Comparison of ENCODE assay signal across 23 cellular contexts in genomic region chr7:40147371-40148246, GRCh38. TPM values are rescaled to one million over a fixed set of nuclear protein-coding genes. Genes with fewer than 3 reads are reported as not detected.
DNase-seq lines count a peak whose midpoint lies in the region; ATAC-seq and TF ChIP-seq lines count a peak whose summit lies in the region.
"Had no signal": no experiment of that assay in that cellular context is flagged by ENCODE, and none has a peak within 500 bp of the region (broad histone marks: within the 10 kb centered on the region; RNA-seq: fewer than 3 reads in every experiment).

No MANE protein-coding gene starts in this region.

- H3K27ac Mint-ChIP-seq in Calu3 (ENCODE audit: unreplicated experiment) = no peak overlapping the region
- no peak overlapping the region for H3K27ac Mint-ChIP-seq in GM23338
- H3K27ac Mint-ChIP-seq in WTC11 = peak overlapping the region; percentile 3; the same call in 1 of the 2 replicates
- H3K27ac Mint-ChIP-seq in glutamatergic neuron (ENCODE audit: unreplicated experiment) = no peak overlapping the region
- H3K27ac Mint-ChIP-seq in Caco-2 (ENCODE audit: unreplicated experiment) = no peak overlapping the region
- H3K27ac Mint-ChIP-seq: T-helper 17 cell had no signal

- H3K4me3 ChIP-seq in GM23338 (no peak overlapping the region), Caco-2 (ENCODE audit: low read depth, low read length) (no peak overlapping the region)
- H3K4me3 ChIP-seq: transverse colon had no signal

- POLR2A ChIA-PET in WTC11 (lab: Charles Lee) (no interaction called here), Caco-2 (lab: Charles Lee) (no interaction called here)

- no peak overlapping the region for H2AFZ ChIP-seq in GM23338
- H2AFZ ChIP-seq: parathyroid adenoma had no signal

- TF ChIP-seq CTCF in Calu3 (IDR thresholded peaks at IDR 0.05; ENCODE audit: unreplicated experiment) = peak; percentile 31
- peak; percentile 49 to 56 for TF ChIP-seq CTCF in GM23338 (conservative IDR thresholded peaks at IDR 0.05; ENCODE audit: low read depth in 2 of 2)
- TF ChIP-seq CTCF in WTC11 (IDR thresholded peaks at IDR 0.05) = no peak
- no peak for TF ChIP-seq CTCF in glutamatergic neuron (IDR thresholded peaks at IDR 0.05; ENCODE audit: partially characterized antibody, unreplicated experiment)
- TF ChIP-seq CTCF in Caco-2 (IDR thresholded peaks at IDR 0.05; ENCODE audit: insufficient read depth in 1 of 2, low read depth in 1 of 2, low read length in 1 of 2, severe bottlenecking in 1 of 2, unreplicated experiment in 1 of 2) = no peak

- no peak for ATAC-seq in GM23338
- peak; percentile 33 for ATAC-seq in WTC11
- ATAC-seq in left lobe of liver = no peak
- ATAC-seq: T-helper 17 cell had no signal

- no peaks in the 10 kb centered on the region for H3F3A ChIP-seq in GM23338 (replicated peaks; ENCODE audit: low read depth)

- CTCF ChIA-PET in Calu3 (lab: Charles Lee) (no interaction called here), WTC11 (lab: Charles Lee) (interaction anchor here (0.5 to 1.0 kb wide), 5 partner anchors 13 to 158 kb away, joined by 3 to 6 read pairs (median 4); partner anchors contain the start of genes MPLKIP and SUGCT), Caco-2 (lab: Charles Lee) (no interaction called here)

- H3K4me2 ChIP-seq in GM23338 = no peak overlapping the region

- no peaks in the 10 kb centered on the region for H4K20me1 ChIP-seq in GM23338 (replicated peaks; ENCODE audit: insufficient read depth)

- H3K36me3 ChIP-seq in GM23338 (ENCODE audit: insufficient read depth) (peaks cover 17% of the 10 kb centered on the region), Caco-2 (ENCODE audit: control insufficient read depth, insufficient read depth, low read length) (no peaks in the 10 kb centered on the region)
- H3K36me3 ChIP-seq: transverse colon had no signal

- H3K79me2 ChIP-seq in GM23338 (replicated peaks; ENCODE audit: insufficient read depth) = no peaks in the 10 kb centered on the region; the same call in 1 of the 2 replicates
- H3K79me2 ChIP-seq: parathyroid adenoma had no signal

- 0 out of 2 replicates have a peak, but pooled peaks cover 2% of the 10 kb centered on the region for H3K9me3 ChIP-seq in Caco-2
- H3K9me3 ChIP-seq: transverse colon had no signal

- H3K36me3 Mint-ChIP-seq in Calu3 (ENCODE audit: insufficient read depth, unreplicated experiment) = no peaks in the 10 kb centered on the region
- H3K36me3 Mint-ChIP-seq in GM23338 (ENCODE audit: low read depth) = peaks cover 31% of the 10 kb centered on the region
- peaks cover 30% of the 10 kb centered on the region for H3K36me3 Mint-ChIP-seq in WTC11
- peaks cover 11% of the 10 kb centered on the region for H3K36me3 Mint-ChIP-seq in glutamatergic neuron (ENCODE audit: unreplicated experiment)
- H3K36me3 Mint-ChIP-seq in Caco-2 (ENCODE audit: insufficient read depth, unreplicated experiment) = no peaks in the 10 kb centered on the region

- no peaks in the 10 kb centered on the region; the same call in 1 of the 2 replicates for H3K9me2 ChIP-seq in GM23338 (ENCODE audit: insufficient read depth)

- H3K9me3 Mint-ChIP-seq in Calu3 (ENCODE audit: low read depth, unreplicated experiment) = peaks cover 7% of the 10 kb centered on the region
- peaks cover 33% of the 10 kb centered on the region for H3K9me3 Mint-ChIP-seq in GM23338
- H3K9me3 Mint-ChIP-seq in WTC11 = peaks cover 39% of the 10 kb centered on the region
- H3K9me3 Mint-ChIP-seq in glutamatergic neuron (ENCODE audit: unreplicated experiment) = no peaks in the 10 kb centered on the region
- peaks cover 23% of the 10 kb centered on the region for H3K9me3 Mint-ChIP-seq in Caco-2 (ENCODE audit: unreplicated experiment)
- H3K9me3 Mint-ChIP-seq: stimulated activated naive CD8-positive, alpha-beta T cell treated with anti-CD3 and anti-CD28 coated beads, Interleukin-15, Interleukin-2, amounts not matched to agents 100 ng/mL and 50 ng/mL, for 24 hours had no signal

- H3K4me1 ChIP-seq in GM23338 (ENCODE audit: insufficient read depth) (peaks cover 15% of the 10 kb centered on the region), Caco-2 (peaks cover 11% of the 10 kb centered on the region)
- H3K4me1 ChIP-seq: parathyroid adenoma had no signal

- H3K27me3 ChIP-seq in GM23338 (ENCODE audit: insufficient read depth) (no peaks in the 10 kb centered on the region), Caco-2 (replicated peaks; ENCODE audit: control insufficient read depth, insufficient read depth, low read length) (no peaks in the 10 kb centered on the region)
- H3K27me3 ChIP-seq: transverse colon had no signal

- no peak overlapping the region for H3K27ac ChIP-seq in GM23338 (ENCODE audit: low read depth)
- H3K27ac ChIP-seq: parathyroid adenoma, transverse colon had no signal

- no peaks in the 10 kb centered on the region for H3K27me3 Mint-ChIP-seq in Calu3 (ENCODE audit: unreplicated experiment)
- H3K27me3 Mint-ChIP-seq in GM23338 (ENCODE audit: insufficient read depth, low read depth, poor library complexity) = peaks cover 10% of the 10 kb centered on the region
- H3K27me3 Mint-ChIP-seq in WTC11 (ENCODE audit: low read depth) = no peaks in the 10 kb centered on the region; the same call in 1 of the 2 replicates
- peaks cover 2% of the 10 kb centered on the region for H3K27me3 Mint-ChIP-seq in glutamatergic neuron (ENCODE audit: unreplicated experiment)
- H3K27me3 Mint-ChIP-seq in Caco-2 (ENCODE audit: insufficient read depth, unreplicated experiment) = no peaks in the 10 kb centered on the region

- intact Hi-C loops in Calu3 (cut with micrococcal nuclease; ENCODE audit: unreplicated experiment) (no loop called here), Caco-2 (cut with micrococcal nuclease; ENCODE audit: unreplicated experiment) (no loop called here)

- H3K4me3 Mint-ChIP-seq in Calu3 (ENCODE audit: low read depth, unreplicated experiment) = no peak overlapping the region
- H3K4me3 Mint-ChIP-seq in GM23338 = no peak overlapping the region; the same call in 2 of the 3 replicates
- no peak overlapping the region for H3K4me3 Mint-ChIP-seq in WTC11
- H3K4me3 Mint-ChIP-seq in glutamatergic neuron (ENCODE audit: unreplicated experiment) = no peak overlapping the region
- H3K4me3 Mint-ChIP-seq in Caco-2 (ENCODE audit: unreplicated experiment) = no peak overlapping the region
- H3K4me3 Mint-ChIP-seq: stimulated activated naive CD8-positive, alpha-beta T cell treated with anti-CD3 and anti-CD28 coated beads, Interleukin-15, Interleukin-2, amounts not matched to agents 100 ng/mL and 50 ng/mL, for 24 hours; T-helper 17 cell had no signal

- BruUV-seq in Calu3 (replicated peaks; lab: Mats Ljungman, UMichigan) (no TSS peak), Caco-2 (replicated peaks; lab: Mats Ljungman, UMichigan) (no TSS peak)

- DNase-seq in Calu3 (no peak), GM23338 (ENCODE audit: low spot score) (peak; percentile 49), WTC11 (ENCODE audit: low spot score) (peak; percentile 31), glomerular visceral epithelial cell (ENCODE audit: extremely low spot score) (peak; percentile 80), glutamatergic neuron (no peak), left lobe of liver (ENCODE audit: low spot score) (no peak), putamen (ENCODE audit: low spot score) (no peak), Caco-2 (no peak)
- DNase-seq: activated CD4-positive, alpha-beta T cell treated with anti-CD3 and anti-CD28 coated beads, Interleukin-2, amount 50 U/mL, for 4 hours; activated naive CD4-positive, alpha-beta T cell; AML-193; cerebellar nuclear complex; effector CD8-positive, alpha-beta T cell; hypothalamus; KG1; mammary epithelial cell; NCI-H1092 treated with DMSO at 0.1 percent for 48 hours; NCI-H2029 treated with DMSO at 0.1 percent for 48 hours; stimulated activated CD4-positive, alpha-beta T cell treated with anti-CD3 and anti-CD28 coated beads, Interleukin-1b, Interleukin-23, amount 100 ng/mL, for 48 hours; T-helper 17 cell; transverse colon had no signal

- H3K4me1 Mint-ChIP-seq in Calu3 (ENCODE audit: low read depth, unreplicated experiment) (no peaks in the 10 kb centered on the region), GM23338 (peaks cover 17% of the 10 kb centered on the region), WTC11 (peaks cover 23% of the 10 kb centered on the region), glutamatergic neuron (ENCODE audit: low read depth, unreplicated experiment) (no peaks in the 10 kb centered on the region), Caco-2 (ENCODE audit: low read depth, unreplicated experiment) (no peaks in the 10 kb centered on the region)

TF ChIP-seq in GM23338, 12 proteins besides CTCF, POLR2A, EP300 and RAD21 (continues in another document):
- no peak for TF ChIP-seq ZNF114 (CRISPR knock-in tag; IDR thresholded peaks at IDR 0.05)

RNA-seq across cellular contexts. Expression of gene SUGCT, which starts 12.8 kb away (rescaled TPM):
- total RNA-seq in Calu3 (2022) (1.6 and 3.5 TPM in 2 replicates), WTC11 (2021) (4.6 to 7.4 TPM (median 7.2 TPM) in 3 replicates), glutamatergic neuron (ENCODE audit: unreplicated experiment) (1.2 TPM), left lobe of liver (14.3 TPM), Caco-2 (2022) (9.9 and 12.2 TPM in 2 replicates)
- 2.1 and 5.6 TPM in 2 replicates for total RNA-seq in GM23338 (2014; rRNA removed; shearing (Covaris generic))
- 4.2 and 5.2 TPM in 2 replicates for polyA plus RNA-seq in GM23338 (2016; fragmentation: Nextera tagmentation; extraction: Ambion mirVana)

RNA-seq across cellular contexts. Expression of gene MPLKIP, which starts 13.2 kb away (rescaled TPM):
- total RNA-seq in Calu3 (2022) = 59.1 and 62.7 TPM in 2 replicates
- total RNA-seq in GM23338 (2014; rRNA removed; shearing (Covaris generic)) = 42.8 and 64.0 TPM in 2 replicates
- 147 and 153 TPM in 2 replicates for polyA plus RNA-seq in GM23338 (2016; fragmentation: Nextera tagmentation; extraction: Ambion mirVana)
- total RNA-seq in WTC11 (2021) = 55.4 to 63.0 TPM (median 61.6 TPM) in 3 replicates
- 29.9 TPM for total RNA-seq in glutamatergic neuron (ENCODE audit: unreplicated experiment)
- 39.3 TPM for total RNA-seq in left lobe of liver
- total RNA-seq in Caco-2 (2022) = 34.0 and 39.7 TPM in 2 replicates

Comparison
In these comparisons a context has a peak if more than half of its experiments do, and no peak if none do; other contexts are left out.
1. DNase-seq: peak in GM23338 (single experiment), WTC11 (single experiment) and glomerular visceral epithelial cell (single experiment); none in Calu3 (single experiment), glutamatergic neuron (single experiment), left lobe of liver (single experiment), putamen (single experiment) and Caco-2 (0 of 2).
2. CTCF ChIP-seq: peak in Calu3 (single experiment) and GM23338 (2 of 2); none in WTC11 (single experiment), glutamatergic neuron (single experiment) and Caco-2 (0 of 2).